ENCODE assay signal across 9 cellular contexts in genomic region chr3:10263549-10264363, GRCh38. TPM values are rescaled to one million over a fixed set of nuclear protein-coding genes. Genes with fewer than 3 reads are reported as not detected.
DNase-seq lines count a peak whose midpoint lies in the region; ATAC-seq and TF ChIP-seq lines count a peak whose summit lies in the region.
"Had no signal": no experiment of that assay in that cellular context is flagged by ENCODE, and none has a peak within 500 bp of the region (broad histone marks: within the 10 kb centered on the region; RNA-seq: fewer than 3 reads in every experiment).

No MANE protein-coding gene starts in this region.

- no peaks in the 10 kb centered on the region for H3K9me2 ChIP-seq in OCI-LY7 (ENCODE audit: insufficient read depth, low read length)

- peaks cover 93% of the 10 kb centered on the region for H3K79me2 ChIP-seq in OCI-LY7 (ENCODE audit: insufficient read depth, low read depth, low read length)

- no peak overlapping the region for H2AFZ ChIP-seq in OCI-LY7 (ENCODE audit: low read length)

- no peak overlapping the region for H3K27ac ChIP-seq in OCI-LY7 (ENCODE audit: low read depth, low read length, poor library complexity, severe bottlenecking)
- H3K27ac ChIP-seq: SJCRH30 had no signal

- no TSS peak for BruUV-seq in OCI-LY7 (replicated peaks; lab: Mats Ljungman, UMichigan)

- H3K4me2 ChIP-seq in OCI-LY7 (ENCODE audit: low read length) (no peak overlapping the region; the same call in 1 of the 2 replicates), skeletal muscle satellite cell (ENCODE audit: low read length) (peak overlapping the region; percentile 50)

- peak; percentile 39 for DNase-seq in G401 (ENCODE audit: low spot score)
- peak; percentile 36 for DNase-seq in OCI-LY7 (ENCODE audit: low spot score)
- peak; percentile 48 for DNase-seq in activated T-helper 9 cell treated with anti-CD3 and anti-CD28 coated beads, Interleukin-2, amount 50 U/mL, for 16 hours (ENCODE audit: low read depth)
- peak; percentile 35 for DNase-seq in glomerular visceral epithelial cell (ENCODE audit: extremely low spot score)

- H3K27me3 ChIP-seq in skeletal muscle satellite cell (ENCODE audit: control insufficient read depth, insufficient read depth, low read length): no peaks in the 10 kb centered on the region
- H3K27me3 ChIP-seq: SJCRH30 had no signal

- H3K4me1 ChIP-seq in OCI-LY7 (ENCODE audit: insufficient read depth, low read length, poor library complexity, severe bottlenecking) (no peaks in the 10 kb centered on the region), skeletal muscle satellite cell (ENCODE audit: control insufficient read depth, insufficient read depth, low read length) (peaks cover 17% of the 10 kb centered on the region)
- H3K4me1 ChIP-seq: SJCRH30 had no signal

- POLR2A ChIA-PET in OCI-LY7 (lab: Charles Lee): interaction anchor here (0.5 to 1.4 kb wide), 5 partner anchors 12 to 96 kb away, joined by 3 to 8 read pairs (median 3); partner anchors contain the start of gene TATDN2

- TF ChIP-seq CTCF in OCI-LY7 (conservative IDR thresholded peaks at IDR 0.05; ENCODE audit: low read length): peak; percentile 68

- ATAC-seq in GM18517 (IDR thresholded peaks at IDR 0.05; ENCODE audit: unreplicated experiment): no peak
- ATAC-seq in HG02884 (IDR thresholded peaks at IDR 0.05; ENCODE audit: unreplicated experiment): no peak
- ATAC-seq in GM21576 (IDR thresholded peaks at IDR 0.05; ENCODE audit: unreplicated experiment): no peak

- in situ Hi-C loops in G401 (cut with HindIII; ENCODE audit: low sequenced_read_pairs): no loop called here

- H3K36me3 ChIP-seq in OCI-LY7 (ENCODE audit: insufficient read depth, low read length): peaks cover 98% of the 10 kb centered on the region
- peaks cover 44% of the 10 kb centered on the region for H3K36me3 ChIP-seq in skeletal muscle satellite cell (ENCODE audit: insufficient read depth, low read length)

- intact Hi-C loops in OCI-LY7 (cut with micrococcal nuclease; ENCODE audit: unreplicated experiment): no loop called here

- CTCF ChIA-PET in OCI-LY7 (lab: Charles Lee; ENCODE audit: unreplicated experiment): interaction anchor here (0.5 to 0.6 kb wide), 2 partner anchors 40 to 57 kb away, joined by 3 read pairs; partner anchors contain the start of gene SEC13

- H3K9me3 ChIP-seq in OCI-LY7 (ENCODE audit: low read length) (no peaks in the 10 kb centered on the region), skeletal muscle satellite cell (replicated peaks; ENCODE audit: low read length) (no peaks in the 10 kb centered on the region)
- H3K9me3 ChIP-seq: SJCRH30 had no signal

- H4K20me1 ChIP-seq in OCI-LY7 (ENCODE audit: insufficient read depth, low read length): peaks cover 23% of the 10 kb centered on the region

- peak overlapping the region; percentile 10 for H3K9ac ChIP-seq in skeletal muscle satellite cell (ENCODE audit: low read depth, low read length)

- H3K4me3 ChIP-seq in OCI-LY7 (ENCODE audit: low read depth, low read length, poor library complexity, severe bottlenecking) (no peak overlapping the region), skeletal muscle satellite cell (ENCODE audit: low read length) (no peak overlapping the region)
- H3K4me3 ChIP-seq: SJCRH30 had no signal

RNA-seq across cellular contexts. Expression of gene TATDN2, which starts 15.5 kb away (rescaled TPM):
- total RNA-seq in G401 (2014; rRNA removed; shearing (Covaris generic)): 18.8 and 22.1 TPM in 2 replicates
- 22.0 and 22.9 TPM in 2 replicates for total RNA-seq in OCI-LY7 (2014; rRNA removed; shearing (Covaris generic))
- total RNA-seq in OCI-LY7 (2022): 57.5 and 63.4 TPM in 2 replicates
- 13.4 and 21.6 TPM in 2 replicates for total RNA-seq in skeletal muscle satellite cell (2012; rRNA removed)

RNA-seq across cellular contexts. Expression of gene GHRL, which starts 29.0 kb away (rescaled TPM):
- total RNA-seq in G401 (2014; rRNA removed; shearing (Covaris generic)): not detected in 2 replicates
- 0.32 TPM in 1 of 2 replicates, not detected in the other for total RNA-seq in OCI-LY7 (2014; rRNA removed; shearing (Covaris generic))
- total RNA-seq in OCI-LY7 (2022): 0.42 and 0.77 TPM in 2 replicates
- total RNA-seq in skeletal muscle satellite cell (2012; rRNA removed): 0.22 and 0.25 TPM in 2 replicates
- total RNA-seq: SJCRH30 had no signal

RNA-seq across cellular contexts. Expression of gene SEC13, which starts 57.2 kb away (rescaled TPM):
- 147 and 148 TPM in 2 replicates for total RNA-seq in G401 (2014; rRNA removed; shearing (Covaris generic))
- 131 and 132 TPM in 2 replicates for total RNA-seq in OCI-LY7 (2014; rRNA removed; shearing (Covaris generic))
- total RNA-seq in OCI-LY7 (2022): 104 and 111 TPM in 2 replicates
- 229 and 249 TPM in 2 replicates for total RNA-seq in skeletal muscle satellite cell (2012; rRNA removed)
